Comparison of ENCODE assay signal across 25 cellular contexts in the genomic region with DNA sequence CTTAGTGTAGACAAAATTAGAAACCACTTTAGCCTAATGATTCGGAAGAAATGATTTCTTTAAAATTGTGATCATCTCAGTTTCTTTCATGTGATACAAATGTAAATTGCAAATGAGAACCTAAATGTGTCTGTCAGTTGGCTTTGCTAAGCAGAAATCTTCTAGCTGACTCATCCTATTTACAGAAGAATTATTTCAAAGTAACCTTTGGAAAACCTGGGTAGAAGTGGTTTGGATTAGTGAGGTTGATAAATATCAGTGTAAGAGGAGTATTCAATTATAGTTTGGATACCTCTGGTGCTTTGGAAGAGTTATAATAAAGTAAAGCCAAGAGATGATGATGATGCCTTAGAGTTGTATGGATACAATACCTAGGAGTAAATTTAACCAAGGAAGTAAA. TPM values are rescaled to one million over a fixed set of nuclear protein-coding genes. Genes with fewer than 3 reads are reported as not detected.
DNase-seq lines count a peak whose midpoint lies in the region; ATAC-seq and TF ChIP-seq lines count a peak whose summit lies in the region.
"Had no signal": no experiment of that assay in that cellular context is flagged by ENCODE, and none has a peak within 500 bp of the region (broad histone marks: within the 10 kb centered on the region; RNA-seq: fewer than 3 reads in every experiment).

No MANE protein-coding gene starts in this region.

- H3K4me3 Mint-ChIP-seq in GM23338, result no peak overlapping the region
- H3K4me3 Mint-ChIP-seq: CD8-positive, alpha-beta memory T cell; H9; HFFc6; T-helper 17 cell had no signal

- H3K4me1 ChIP-seq in GM23338 (ENCODE audit: insufficient read depth), result no peaks in the 10 kb centered on the region
- H3K4me1 ChIP-seq: BE2C had no signal

- no peak for DNase-seq in GM23338 (ENCODE audit: low spot score)
- DNase-seq in SK-N-MC (ENCODE audit: low read depth, low spot score), result no peak
- peak; percentile 23 for DNase-seq in choroid plexus epithelial cell (ENCODE audit: low read depth)
- DNase-seq in renal cortical epithelial cell (ENCODE audit: low read depth), result peak; percentile 23
- DNase-seq in T-helper 1 cell, result no peak
- DNase-seq: BE2C; CD8-positive, alpha-beta memory T cell; DMS 273 treated with DMSO at 0.1 percent for 48 hours; GM23248; H9; HFFc6; Kasumi-1; NCI-H1092 treated with DMSO at 0.1 percent for 48 hours; NCI-H1436; NCI-H187; NCI-H524; NCI-H82; SHP77; SW 1271; T-helper 17 cell had no signal

- TF ChIP-seq CTCF in GM23338 (conservative IDR thresholded peaks at IDR 0.05; ENCODE audit: low read depth in 2 of 2) (no peak), choroid plexus epithelial cell (conservative IDR thresholded peaks at IDR 0.05; ENCODE audit: low read depth, low read length) (no peak)

- no peak overlapping the region for H3K4me2 ChIP-seq in GM23338

- H3K27ac ChIP-seq in GM23338 (ENCODE audit: low read depth) (no peak overlapping the region), SK-N-MC (peak overlapping the region; percentile 45; the same call in 1 of the 2 replicates)
- H3K27ac ChIP-seq: GM23248, RWPE1 had no signal

- H3K27me3 Mint-ChIP-seq in GM23338 (ENCODE audit: insufficient read depth, low read depth, poor library complexity), result peaks cover 7% of the 10 kb centered on the region
- H3K27me3 Mint-ChIP-seq: CD8-positive, alpha-beta memory T cell; T-helper 17 cell had no signal

- no peaks in the 10 kb centered on the region for H4K20me1 ChIP-seq in GM23338 (replicated peaks; ENCODE audit: insufficient read depth)

- H3K36me3 ChIP-seq in GM23338 (ENCODE audit: insufficient read depth) (no peaks in the 10 kb centered on the region), SK-N-MC (ENCODE audit: insufficient read depth, low read length) (no peaks in the 10 kb centered on the region)
- H3K36me3 ChIP-seq: BE2C had no signal

- no peaks in the 10 kb centered on the region; the same call in 2 of the 3 replicates for H3K9me3 Mint-ChIP-seq in GM23338
- H3K9me3 Mint-ChIP-seq: CD14-positive monocyte; CD8-positive, alpha-beta memory T cell; H9; HFFc6 had no signal

- 0 out of 3 replicates have a peak, but pooled peaks cover 3% of the 10 kb centered on the region for H3K36me3 Mint-ChIP-seq in GM23338 (ENCODE audit: low read depth)
- H3K36me3 Mint-ChIP-seq: CD14-positive monocyte had no signal

- no peak overlapping the region for H2AFZ ChIP-seq in GM23338
- H2AFZ ChIP-seq: GM23248 had no signal

- ATAC-seq in GM23338 (no peak), GM21515 (IDR thresholded peaks at IDR 0.05; ENCODE audit: unreplicated experiment) (no peak), HG02588 (IDR thresholded peaks at IDR 0.05; ENCODE audit: unreplicated experiment) (no peak)
- ATAC-seq: Panc1, T-helper 17 cell had no signal

- H3K27ac Mint-ChIP-seq in GM23338, result peak overlapping the region; percentile 44; the same call in 1 of the 2 replicates
- H3K27ac Mint-ChIP-seq: CD14-positive monocyte; CD8-positive, alpha-beta memory T cell; HFFc6; T-helper 17 cell had no signal

- H3K9me2 ChIP-seq in GM23338 (ENCODE audit: insufficient read depth), result no peaks in the 10 kb centered on the region

- no peak overlapping the region for H3K9ac ChIP-seq in SK-N-MC (ENCODE audit: insufficient read length)
- H3K9ac ChIP-seq: GM23248 had no signal

- H3K4me3 ChIP-seq in GM23338 (no peak overlapping the region), SK-N-MC (no peak overlapping the region), choroid plexus epithelial cell (ENCODE audit: low read depth, low read length) (no peak overlapping the region)
- H3K4me3 ChIP-seq: GM23248 had no signal

- peaks cover 14% of the 10 kb centered on the region for H3K4me1 Mint-ChIP-seq in GM23338
- H3K4me1 Mint-ChIP-seq: CD14-positive monocyte; CD8-positive, alpha-beta memory T cell had no signal

- H3F3A ChIP-seq in GM23338 (replicated peaks; ENCODE audit: low read depth), result no peaks in the 10 kb centered on the region

- H3K9me3 ChIP-seq in SK-N-MC (ENCODE audit: low read depth, low read length), result no peaks in the 10 kb centered on the region
- H3K9me3 ChIP-seq: BE2C had no signal

- H3K27me3 ChIP-seq in GM23338 (ENCODE audit: insufficient read depth), result no peaks in the 10 kb centered on the region
- H3K27me3 ChIP-seq: BE2C had no signal

- H3K79me2 ChIP-seq in GM23338 (replicated peaks; ENCODE audit: insufficient read depth), result no peaks in the 10 kb centered on the region

TF ChIP-seq in GM23338, 12 proteins besides CTCF, POLR2A, EP300 and RAD21 (continues in another document):
- TF ChIP-seq NANOG (IDR thresholded peaks at IDR 0.05; ENCODE audit: borderline replicate concordance) (no peak), REST (IDR thresholded peaks at IDR 0.05; ENCODE audit: unreplicated experiment) (no peak), STAT1 (IDR thresholded peaks at IDR 0.05; ENCODE audit: unreplicated experiment) (no peak), CREB1 (CRISPR knock-in tag; IDR thresholded peaks at IDR 0.05; ENCODE audit: low read depth) (no peak), POLR2AphosphoS5 (IDR thresholded peaks at IDR 0.05; ENCODE audit: low read depth) (no peak), EZH2phosphoT487 (IDR thresholded peaks at IDR 0.05; ENCODE audit: unreplicated experiment) (no peak), EZH2 (IDR thresholded peaks at IDR 0.05; ENCODE audit: low read depth, unreplicated experiment) (no peak), ZNF331 (CRISPR knock-in tag; IDR thresholded peaks at IDR 0.05; ENCODE audit: low read depth) (no peak)
- TF ChIP-seq, protein P1, sequence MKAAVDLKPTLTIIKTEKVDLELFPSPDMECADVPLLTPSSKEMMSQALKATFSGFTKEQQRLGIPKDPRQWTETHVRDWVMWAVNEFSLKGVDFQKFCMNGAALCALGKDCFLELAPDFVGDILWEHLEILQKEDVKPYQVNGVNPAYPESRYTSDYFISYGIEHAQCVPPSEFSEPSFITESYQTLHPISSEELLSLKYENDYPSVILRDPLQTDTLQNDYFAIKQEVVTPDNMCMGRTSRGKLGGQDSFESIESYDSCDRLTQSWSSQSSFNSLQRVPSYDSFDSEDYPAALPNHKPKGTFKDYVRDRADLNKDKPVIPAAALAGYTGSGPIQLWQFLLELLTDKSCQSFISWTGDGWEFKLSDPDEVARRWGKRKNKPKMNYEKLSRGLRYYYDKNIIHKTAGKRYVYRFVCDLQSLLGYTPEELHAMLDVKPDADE (IDR thresholded peaks at IDR 0.05), result no peak

RNA-seq across cellular contexts. Expression of gene CC2D1B, which starts 37.4 kb away (rescaled TPM):
- total RNA-seq in GM23338 (2014; rRNA removed; shearing (Covaris generic)), result 11.3 and 13.1 TPM in 2 replicates
- polyA plus RNA-seq in GM23338 (2016; fragmentation: Nextera tagmentation; extraction: Ambion mirVana), result 5.7 and 6.0 TPM in 2 replicates
- total RNA-seq in renal cortical epithelial cell, result 33.5 and 35.3 TPM in 2 replicates

Comparison
In these comparisons a context has a peak if more than half of its experiments do, and no peak if none do; other contexts are left out.
1. DNase-seq: peak in choroid plexus epithelial cell (single experiment) and renal cortical epithelial cell (single experiment); none in GM23338 (single experiment), SK-N-MC (single experiment) and T-helper 1 cell (0 of 5).